Comparison of ENCODE assay signal across 12 cellular contexts in genomic region chr12:104588048-104588942, GRCh38.
DNase-seq lines count a peak whose midpoint lies in the region; ATAC-seq, FAIRE-seq and TF ChIP-seq lines count a peak whose summit lies in the region.
"Had no signal": no experiment of that assay in that cellular context is flagged by ENCODE, and none has a peak within 500 bp of the region (broad histone marks: within the 10 kb centered on the region; RNA-seq: fewer than 3 reads in every experiment).

No MANE protein-coding gene starts in this region.

- H3K9me3 ChIP-seq in IMR-90 (ENCODE audit: control insufficient read depth, insufficient read depth, low read length) (no peaks in the 10 kb centered on the region), K562 (replicated peaks; ENCODE audit: control insufficient read depth, insufficient read depth, low read depth, low read length) (no peaks in the 10 kb centered on the region), mesenchymal stem cell (ENCODE audit: control insufficient read depth, low read length) (no peaks in the 10 kb centered on the region)
- H3K9me3 ChIP-seq: left ventricle myocardium inferior had no signal

- no peak overlapping the region for H4K91ac ChIP-seq in IMR-90 (ENCODE audit: insufficient read depth, low read depth, low read length)
- no peak overlapping the region for H4K91ac ChIP-seq in mesenchymal stem cell (ENCODE audit: low read length)

- no peak for FAIRE-seq in K562 (lab: Jason Lieb, UNC)

- CTCF ChIA-PET in IMR-90 (lab: Yijun Ruan, JAX) (interaction anchor here (1.1 kb wide), 1 partner anchor 16 kb away, joined by 4 read pairs; no protein-coding TSS in a partner anchor), K562 (lab: Yijun Ruan, JAX; ENCODE audit: low intra/inter-chr PET ratio) (no interaction called here)

- in situ Hi-C loops in Caki2 (cut with HindIII; ENCODE audit: low pct_unique_long_range_greater_than_20kb, low sequenced_read_pairs): no loop called here
- in situ Hi-C loops in IMR-90 (cut with MboI; ENCODE audit: low sequenced_read_pairs): no loop called here
- in situ Hi-C loops in K562 (cut with MboI): no loop called here

- H3K36me3 ChIP-seq in IMR-90 (ENCODE audit: control insufficient read depth, insufficient read depth, low read length): no peaks in the 10 kb centered on the region
- H3K36me3 ChIP-seq in K562 (ENCODE audit: control insufficient read depth, insufficient read depth, low read length): 0 out of 3 replicates have a peak, but pooled peaks cover 4% of the 10 kb centered on the region
- H3K36me3 ChIP-seq in mesenchymal stem cell (ENCODE audit: control insufficient read depth in 1 of 2, insufficient read depth in 2 of 2, low read depth in 1 of 2, low read length in 2 of 2): no peaks in the 10 kb centered on the region
- H3K36me3 ChIP-seq: left ventricle myocardium inferior had no signal

- peak overlapping the region in 1 of 2 experiments; percentile 90 for H2BK12ac ChIP-seq in mesenchymal stem cell (ENCODE audit: low read length in 2 of 2)

- H3K79me1 ChIP-seq in IMR-90 (ENCODE audit: low read depth in 1 of 2, low read length in 2 of 2) (no peaks in the 10 kb centered on the region), mesenchymal stem cell (replicated peaks; ENCODE audit: low read length, poor library complexity, severe bottlenecking) (peaks cover 2% of the 10 kb centered on the region)

- peak overlapping the region in 1 of 2 experiments; percentile 53; a peak in 1 of 4 replicates for H4K8ac ChIP-seq in IMR-90 (ENCODE audit: low read depth in 2 of 2, low read length in 2 of 2)
- H4K8ac ChIP-seq in mesenchymal stem cell (ENCODE audit: low read length): no peak overlapping the region

- H2AFZ ChIP-seq in IMR-90 (replicated peaks; ENCODE audit: low read length, poor library complexity): peak overlapping the region; percentile 83
- H2AFZ ChIP-seq in K562 (ENCODE audit: low read depth, low read length): no peak overlapping the region
- H2AFZ ChIP-seq in mesenchymal stem cell (ENCODE audit: low read depth, low read length): no peak overlapping the region

- no peak overlapping the region for H4K5ac ChIP-seq in IMR-90 (ENCODE audit: low read depth, low read length)

- H3K4me3 ChIP-seq in IMR-90 (ENCODE audit: insufficient read depth, low read depth, low read length) (no peak overlapping the region), K562 (no peak overlapping the region), mesenchymal stem cell (ENCODE audit: insufficient read depth in 1 of 2, low read depth in 1 of 2, low read length in 2 of 2) (peak overlapping the region in 1 of 2 experiments; percentile 1)
- H3K4me3 ChIP-seq: left ventricle myocardium inferior had no signal

- peaks cover 2% of the 10 kb centered on the region; the same call in 1 of the 2 replicates for H3K4me1 ChIP-seq in IMR-90 (ENCODE audit: control insufficient read depth, insufficient read depth, low read length)
- H3K4me1 ChIP-seq in K562 (replicated peaks in 1 of 2; ENCODE audit: control insufficient read depth in 2 of 2, insufficient read depth in 2 of 2, low read length in 2 of 2): peaks cover 12 to 20% of the 10 kb centered on the region in 2 experiments
- peaks cover 6% of the 10 kb centered on the region for H3K4me1 ChIP-seq in mesenchymal stem cell (ENCODE audit: control insufficient read depth, insufficient read depth, low read depth, low read length)
- H3K4me1 ChIP-seq: left ventricle myocardium inferior had no signal

- H3K4ac ChIP-seq in IMR-90 (ENCODE audit: low read depth, low read length) (peak overlapping the region; percentile 59), mesenchymal stem cell (ENCODE audit: low read depth in 1 of 2, low read length in 2 of 2) (no peak overlapping the region)

- POLR2A ChIA-PET in IMR-90 (lab: Charles Lee; ENCODE audit: unreplicated experiment) (interaction anchor here (0.6 kb wide), 1 partner anchor 8 kb away, joined by 3 read pairs; no protein-coding TSS in a partner anchor), K562 (lab: Yijun Ruan, JAX) (interaction anchor here (0.7 to 1.7 kb wide), 3 partner anchors 8 to 180 kb away, joined by 4 to 6 read pairs (median 5); no protein-coding TSS in a partner anchor)

- BruUV-seq in IMR-90 (replicated peaks; lab: Mats Ljungman, UMichigan) (no TSS peak), K562 (replicated peaks; lab: Mats Ljungman, UMichigan) (no TSS peak)

- ATAC-seq in IMR-90 (ENCODE audit: low read depth): peak; percentile 62
- peak; percentile 37 for ATAC-seq in K562
- no peak for ATAC-seq in GM19023 (IDR thresholded peaks at IDR 0.05; ENCODE audit: unreplicated experiment)
- ATAC-seq in GM18505 (IDR thresholded peaks at IDR 0.05; ENCODE audit: unreplicated experiment): no peak

- H3K27ac ChIP-seq in IMR-90 (ENCODE audit: insufficient read depth, low read length) (no peak overlapping the region; the same call in 1 of the 2 replicates), K562 (ENCODE audit: extremely low read depth, low read depth, low read length) (peak overlapping the region; percentile 43; the same call in 2 of the 3 replicates), mesenchymal stem cell (ENCODE audit: low read length, poor library complexity, severe bottlenecking) (no peak overlapping the region)
- H3K27ac ChIP-seq: left ventricle myocardium inferior had no signal

- no peaks in the 10 kb centered on the region; the same call in 1 of the 2 replicates for H3K27me3 ChIP-seq in IMR-90 (ENCODE audit: control insufficient read depth, insufficient read depth, low read length)
- H3K27me3 ChIP-seq in K562 (ENCODE audit: control insufficient read depth in 2 of 2, insufficient read depth in 2 of 2, low read length in 2 of 2): no peaks in the 10 kb centered on the region
- H3K27me3 ChIP-seq in mesenchymal stem cell (ENCODE audit: control insufficient read depth in 1 of 2, insufficient read depth in 1 of 2, low read length in 2 of 2): no peaks in the 10 kb centered on the region

- intact Hi-C loops in IMR-90 (cut with micrococcal nuclease): no loop called here
- intact Hi-C loops in K562 (cut with micrococcal nuclease): no loop called here
- intact Hi-C loops in posterior cingulate gyrus (cut with DNase I): no loop called here

- no peak overlapping the region for H2AK9ac ChIP-seq in IMR-90 (replicated peaks; ENCODE audit: low read depth, low read length, poor library complexity)

- peak overlapping the region; percentile 46 for H3K14ac ChIP-seq in IMR-90 (replicated peaks; ENCODE audit: low read depth, low read length)
- H3K14ac ChIP-seq in mesenchymal stem cell (ENCODE audit: low read length in 2 of 2): peak overlapping the region in 1 of 2 experiments; percentile 55

- peak overlapping the region; percentile 73; the same call in 1 of the 2 replicates for H2BK120ac ChIP-seq in IMR-90 (ENCODE audit: low read depth, low read length)
- no peak overlapping the region for H2BK120ac ChIP-seq in mesenchymal stem cell (ENCODE audit: low read depth, low read length)

- H3K18ac ChIP-seq in IMR-90 (ENCODE audit: low read depth, low read length) (no peak overlapping the region), mesenchymal stem cell (ENCODE audit: low read depth in 1 of 2, low read length in 2 of 2) (peak overlapping the region in 1 of 2 experiments; percentile 64)

- H4K20me1 ChIP-seq in IMR-90 (ENCODE audit: insufficient read depth, low read length) (no peaks in the 10 kb centered on the region), K562 (replicated peaks; ENCODE audit: control insufficient read depth, insufficient read depth, low read length) (peaks cover 4% of the 10 kb centered on the region; the same call in 1 of the 2 replicates)

- no peak overlapping the region for H3K9ac ChIP-seq in IMR-90 (ENCODE audit: low read depth, low read length)
- peak overlapping the region in 1 of 2 experiments; percentile 36; a peak in 1 of 4 replicates for H3K9ac ChIP-seq in K562 (ENCODE audit: insufficient read depth in 1 of 2, low read depth in 2 of 2, low read length in 2 of 2)
- H3K9ac ChIP-seq in mesenchymal stem cell (ENCODE audit: low read length): no peak overlapping the region

- WGBS in IMR-90 (ENCODE audit: extremely low coverage in 2 of 2, insufficient read length in 1 of 2), 2 experiments: 25% methylated on average over 2 of the region's 11 CpGs; no CpG with 5 or more reads in 1 of the 2 experiments
- 50% methylated on average over 11 of the region's 11 CpGs for WGBS in K562 (ENCODE audit: insufficient coverage, low coverage, missing lambda C conversion rate)
- WGBS in mesenchymal stem cell: 59% methylated on average over 11 of the region's 11 CpGs

- peaks cover 42% of the 10 kb centered on the region; the same call in 2 of the 3 replicates for H3K79me2 ChIP-seq in K562 (ENCODE audit: control insufficient read depth, insufficient read depth, low read length)

- 0 out of 3 replicates have a peak overlapping the region, but pooled peaks have one; percentile 32 for H2BK15ac ChIP-seq in IMR-90 (ENCODE audit: low read depth, low read length)
- no peak overlapping the region for H2BK15ac ChIP-seq in mesenchymal stem cell (ENCODE audit: low read depth, poor library complexity, severe bottlenecking)

- H2BK5ac ChIP-seq in IMR-90 (ENCODE audit: low read depth, low read length, poor library complexity, severe bottlenecking): no peak overlapping the region
- no peak overlapping the region for H2BK5ac ChIP-seq in mesenchymal stem cell (ENCODE audit: low read depth, low read length, poor library complexity, severe bottlenecking)

- DNase-seq in Caki2 (ENCODE audit: low read depth) (peak; percentile 96), IMR-90 (peak; percentile 81), K562 (ENCODE audit: extremely low read depth in 1 of 4, low spot score in 3 of 4) (no peak), mesenchymal stem cell (peak; percentile 53), posterior cingulate gyrus (no peak)
- DNase-seq in activated CD8-positive, alpha-beta memory T cell treated with anti-CD3 and anti-CD28 coated beads, Interleukin-2, amount 50 U/mL, for 4 hours: no peak
- DNase-seq: CD8-positive, alpha-beta memory T cell; left ventricle myocardium inferior; NCI-H1105 treated with DMSO at 0.1 percent for 48 hours; retina had no signal

- H3K9me1 ChIP-seq in IMR-90 (ENCODE audit: insufficient read depth, low read length) (peaks cover 7% of the 10 kb centered on the region), K562 (ENCODE audit: control insufficient read depth, insufficient read depth, low read length) (no peaks in the 10 kb centered on the region)

- no peak for TF ChIP-seq EP300 in K562 (IDR thresholded peaks at IDR 0.05; ENCODE audit: low read length)

- H2BK20ac ChIP-seq in IMR-90 (ENCODE audit: low read depth, low read length): peak overlapping the region; percentile 78; the same call in 1 of the 2 replicates

- TF ChIP-seq RAD21 in IMR-90 (IDR thresholded peaks at IDR 0.05; ENCODE audit: low read length): no peak; the same call in 1 of the 2 replicates
- TF ChIP-seq RAD21 in K562 (CRISPR knock-in tag; conservative IDR thresholded peaks at IDR 0.05 in 1 of 2, IDR thresholded peaks at IDR 0.05 in 1 of 2): no peak

- H3K23ac ChIP-seq in IMR-90 (ENCODE audit: low read depth, low read length) (peak overlapping the region; percentile 24; the same call in 1 of the 2 replicates), mesenchymal stem cell (ENCODE audit: low read length in 2 of 2) (peak overlapping the region in 1 of 2 experiments; percentile 79)

- H3K4me2 ChIP-seq in IMR-90 (ENCODE audit: low read depth, low read length): no peak overlapping the region
- peak overlapping the region; percentile 28; the same call in 1 of the 2 replicates for H3K4me2 ChIP-seq in K562 (ENCODE audit: insufficient read depth, low read length)
- no peak overlapping the region for H3K4me2 ChIP-seq in mesenchymal stem cell (ENCODE audit: low read length, poor library complexity, severe bottlenecking)

- dilution Hi-C loops in IMR-90 (cut with HindIII; ENCODE audit: low sequenced_read_pairs, unreplicated experiment): no loop called here

- peak overlapping the region; percentile 9 for H2AK5ac ChIP-seq in IMR-90 (ENCODE audit: low read depth, low read length)
- no peak overlapping the region for H2AK5ac ChIP-seq in mesenchymal stem cell (ENCODE audit: low read length, severe bottlenecking)

- H3K56ac ChIP-seq in IMR-90 (ENCODE audit: extremely low read depth, insufficient read depth, low read length): no peak overlapping the region

- TF ChIP-seq POLR2A in IMR-90 (IDR thresholded peaks at IDR 0.05; ENCODE audit: low read depth, low read length): no peak
- no peak for TF ChIP-seq POLR2A in K562 (conservative IDR thresholded peaks at IDR 0.05)
- no peak for TF ChIP-seq POLR2A in GM18505 (IDR thresholded peaks at IDR 0.05; ENCODE audit: borderline replicate concordance, extremely low read depth, insufficient read depth, insufficient read length)

- TF ChIP-seq CTCF in IMR-90 (conservative IDR thresholded peaks at IDR 0.05; ENCODE audit: low read depth, low read length) (no peak), K562 (IDR thresholded peaks at IDR 0.05 in 2 of 3, conservative IDR thresholded peaks at IDR 0.05 in 1 of 3; ENCODE audit: insufficient read depth in 2 of 3, low read depth in 1 of 3, low read length in 3 of 3) (no peak)

Comparison
In these comparisons a context has a peak if more than half of its experiments do, and no peak if none do; other contexts are left out.
1. DNase-seq: peak in Caki2 (single experiment), IMR-90 (single experiment) and mesenchymal stem cell (single experiment); none in K562 (0 of 4), posterior cingulate gyrus (0 of 10) and activated CD8-positive, alpha-beta memory T cell treated with anti-CD3 and anti-CD28 coated beads, Interleukin-2, amount 50 U/mL, for 4 hours (single experiment).
2. ATAC-seq: peak in IMR-90 (single experiment) and K562 (single experiment); none in GM19023 (single experiment) and GM18505 (single experiment).